1 cellular context compared by ENCODE assay signal in genomic region chr1:21534674-21535378, GRCh38.
A peak's percentile ranks its signal among the peaks of the same experiment; 100 is the strongest.
TF ChIP-seq lines count a peak whose summit lies in the region.

No MANE protein-coding gene starts in this region.

TF ChIP-seq in HEK293, 187 proteins besides CTCF, POLR2A, EP300 and RAD21 (continued from another document):
- TF ChIP-seq ZNF692 (tag by site-specific recombination; IDR thresholded peaks at IDR 0.05) (peak; percentile 79), PRDM10 (tag by site-specific recombination; IDR thresholded peaks at IDR 0.05) (peak; percentile 62), ZNF426 (tag by site-specific recombination; IDR thresholded peaks at IDR 0.05) (no peak), ZNF558 (tag by site-specific recombination; IDR thresholded peaks at IDR 0.05) (no peak), ZNF274 (IDR thresholded peaks at IDR 0.05; ENCODE audit: low read length) (no peak), ZNF274 (tag by site-specific recombination; IDR thresholded peaks at IDR 0.05; ENCODE audit: borderline replicate concordance) (no peak), ZNF792 (tag by site-specific recombination; IDR thresholded peaks at IDR 0.05) (no peak), MEIS1 (CRISPR knock-in tag; IDR thresholded peaks at IDR 0.05; ENCODE audit: borderline replicate concordance) (no peak), GLI4 (tag by site-specific recombination; IDR thresholded peaks at IDR 0.05) (no peak), ZNF530 (tag by site-specific recombination; IDR thresholded peaks at IDR 0.05; ENCODE audit: low read depth) (no peak), ZNF37A (tag by site-specific recombination; IDR thresholded peaks at IDR 0.05) (no peak), ZNF660 (tag by site-specific recombination; IDR thresholded peaks at IDR 0.05) (no peak; the same call in 1 of the 2 replicates), ZEB2 (tag by site-specific recombination; IDR thresholded peaks at IDR 0.05) (peak; percentile 39; the same call in 1 of the 2 replicates), ZFP69B (tag by site-specific recombination; IDR thresholded peaks at IDR 0.05) (0 out of 2 replicates have a peak, but pooled peaks have one; percentile 53), ZNF510 (tag by site-specific recombination; IDR thresholded peaks at IDR 0.05; ENCODE audit: insufficient replicate concordance) (no peak), ZBTB48 (tag by site-specific recombination; IDR thresholded peaks at IDR 0.05) (peak; percentile 95), ZNF555 (tag by site-specific recombination; conservative IDR thresholded peaks at IDR 0.05) (no peak), ZNF121 (tag by site-specific recombination; IDR thresholded peaks at IDR 0.05) (no peak), ZNF184 (tag by site-specific recombination; IDR thresholded peaks at IDR 0.05) (no peak), PRDM1 (tag by site-specific recombination; IDR thresholded peaks at IDR 0.05) (peak; percentile 84), ZNF707 (tag by site-specific recombination; IDR thresholded peaks at IDR 0.05) (no peak), ZNF560 (tag by site-specific recombination; IDR thresholded peaks at IDR 0.05; ENCODE audit: borderline replicate concordance) (no peak), ZNF48 (tag by site-specific recombination; IDR thresholded peaks at IDR 0.05) (no peak), ZNF76 (tag by site-specific recombination; IDR thresholded peaks at IDR 0.05; ENCODE audit: borderline replicate concordance, low read depth) (no peak), ZNF16 (tag by site-specific recombination; IDR thresholded peaks at IDR 0.05; ENCODE audit: low read depth) (no peak), HOXC10 (CRISPR knock-in tag; IDR thresholded peaks at IDR 0.05) (no peak), ZNF843 (tag by site-specific recombination; IDR thresholded peaks at IDR 0.05) (no peak), ZNF132 (tag by site-specific recombination; IDR thresholded peaks at IDR 0.05; ENCODE audit: borderline replicate concordance) (no peak), ZNF366 (tag by site-specific recombination; conservative IDR thresholded peaks at IDR 0.05) (peak; percentile 69), TRIM28 (IDR thresholded peaks at IDR 0.05; ENCODE audit: borderline replicate concordance, low read length) (no peak), SCRT2 (tag by site-specific recombination; IDR thresholded peaks at IDR 0.05) (no peak), ZBTB17 (tag by site-specific recombination; IDR thresholded peaks at IDR 0.05) (peak; percentile 84), ZNF548 (tag by site-specific recombination; IDR thresholded peaks at IDR 0.05) (no peak), ZNF398 (tag by site-specific recombination; IDR thresholded peaks at IDR 0.05) (peak; percentile 17; the same call in 1 of the 2 replicates), ZNF221 (tag by site-specific recombination; IDR thresholded peaks at IDR 0.05; ENCODE audit: borderline replicate concordance) (no peak), PATZ1 (tag by site-specific recombination; IDR thresholded peaks at IDR 0.05) (no peak; the same call in 1 of the 2 replicates), ZNF677 (tag by site-specific recombination; IDR thresholded peaks at IDR 0.05) (no peak), ZNF561 (tag by site-specific recombination; IDR thresholded peaks at IDR 0.05; ENCODE audit: borderline replicate concordance) (no peak), ZNF654 (tag by site-specific recombination; IDR thresholded peaks at IDR 0.05; ENCODE audit: low read depth) (peak; percentile 46), ZBTB6 (tag by site-specific recombination; IDR thresholded peaks at IDR 0.05) (no peak), BCL11A (tag by site-specific recombination; IDR thresholded peaks at IDR 0.05; ENCODE audit: low read depth) (no peak), ZNF664 (tag by site-specific recombination; IDR thresholded peaks at IDR 0.05) (no peak), TSHZ1 (tag by site-specific recombination; IDR thresholded peaks at IDR 0.05; ENCODE audit: borderline replicate concordance) (no peak), ZNF600 (tag by site-specific recombination; IDR thresholded peaks at IDR 0.05) (peak; percentile 97), ZNF248 (tag by site-specific recombination; IDR thresholded peaks at IDR 0.05) (no peak)
